In genomic region chr19:40884187-40884931, GRCh38 we compare ENCODE assay signal across 6 cellular contexts. TPM values are rescaled to one million over a fixed set of nuclear protein-coding genes. Genes with fewer than 3 reads are reported as not detected.
"Had no signal": no experiment of that assay in that cellular context is flagged by ENCODE, and none has a peak within 500 bp of the region (broad histone marks: within the 10 kb centered on the region; RNA-seq: fewer than 3 reads in every experiment).

No MANE protein-coding gene starts in this region.

RNA-seq across cellular contexts. Expression of gene CYP2A7, which starts 2.3 kb away (rescaled TPM):
- total RNA-seq: GM23338, H4, H7, HT1080, IMR-90 had no signal
- polyA plus RNA-seq: GM23338, IMR-90, K562 had no signal

RNA-seq across cellular contexts. Expression of gene CYP2A6, which starts 34.1 kb away (rescaled TPM):
- total RNA-seq: GM23338, H4, H7, HT1080, IMR-90 had no signal
- polyA plus RNA-seq: IMR-90, K562 had no signal
